5 cellular contexts compared by ENCODE assay signal in the genomic region with DNA sequence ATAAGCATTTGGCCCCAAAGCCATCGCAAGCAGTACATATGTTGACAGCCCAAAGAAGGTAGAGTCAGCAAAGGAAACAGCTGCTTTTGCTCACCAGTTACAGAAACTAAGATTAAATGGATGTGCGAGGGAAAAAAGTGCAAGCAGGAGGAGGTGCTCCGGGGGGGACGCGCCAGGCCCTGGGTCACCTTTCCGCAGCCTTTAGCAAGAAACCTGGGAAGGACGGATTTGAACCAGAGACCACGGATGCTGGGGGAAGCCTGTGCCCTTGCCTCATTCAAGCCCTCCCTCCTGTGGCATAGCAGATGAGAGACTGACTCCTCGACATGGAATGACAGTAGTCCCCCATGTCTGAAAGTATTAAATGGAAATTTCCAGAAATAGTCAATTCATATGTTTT.
"Had no signal": no experiment of that assay in that cellular context is flagged by ENCODE, and none has a peak within 500 bp of the region (broad histone marks: within the 10 kb centered on the region; RNA-seq: fewer than 3 reads in every experiment).

No MANE protein-coding gene starts in this region.

- DNase-seq: GM23248, GOT3, H9, HCEC 1CT, IMR-90 had no signal

- H3K27ac ChIP-seq: GM23248 had no signal
